In genomic region chr15:82047493-82048446, GRCh38 we compare ENCODE assay signal across 8 cellular contexts. TPM values are rescaled to one million over a fixed set of nuclear protein-coding genes. Genes with fewer than 3 reads are reported as not detected.
A peak's percentile ranks its signal among the peaks of the same experiment; 100 is the strongest.
DNase-seq lines count a peak whose midpoint lies in the region; ATAC-seq, FAIRE-seq and TF ChIP-seq lines count a peak whose summit lies in the region.

No MANE protein-coding gene starts in this region.

- TF ChIP-seq RAD21 in HepG2 (CRISPR knock-in tag; IDR thresholded peaks at IDR 0.05): no peak

- CTCF ChIA-PET in mammary epithelial cell (lab: Charles Lee; ENCODE audit: low non-redundant PET) (no interaction called here), HepG2 (lab: Yijun Ruan, JAX; ENCODE audit: low intra/inter-chr PET ratio, low total read pairs) (no interaction called here)

- H3K9ac ChIP-seq in mammary epithelial cell (ENCODE audit: insufficient read depth, low read length) (no peak overlapping the region), HepG2 (ENCODE audit: insufficient read depth, low read depth, low read length) (no peak overlapping the region)

- ATAC-seq in HepG2: no peak
- no peak for ATAC-seq in GM18867 (IDR thresholded peaks at IDR 0.05; ENCODE audit: unreplicated experiment)

- TF ChIP-seq POLR2A in HepG2 (IDR thresholded peaks at IDR 0.05; ENCODE audit: insufficient read depth in 1 of 2, low read depth in 2 of 2, low read length in 2 of 2): no peak

- H3K9me3 ChIP-seq in mammary epithelial cell (replicated peaks; ENCODE audit: insufficient read depth, low read length) (no peaks in the 10 kb centered on the region), HepG2 (ENCODE audit: low read length) (no peaks in the 10 kb centered on the region)

- H2AFZ ChIP-seq in mammary epithelial cell (ENCODE audit: low read depth, low read length) (peak overlapping the region; percentile 95), HepG2 (ENCODE audit: low read length) (no peak overlapping the region)

- 40% methylated on average over 25 of the region's 50 CpGs for WGBS in mammary epithelial cell (ENCODE audit: low coverage, missing lambda C conversion rate)
- WGBS in HepG2 (ENCODE audit: low lambda C conversion rate): 37% methylated on average over 32 of the region's 50 CpGs

- intact Hi-C loops in mammary epithelial cell (cut with micrococcal nuclease) (loop anchor here (1.0 to 10.0 kb wide), 4 partner anchors 103 to 633 kb away; no protein-coding TSS in a partner anchor), HepG2 (cut with micrococcal nuclease; ENCODE audit: unreplicated experiment) (loop anchor here (1.0 kb wide), 2 partner anchors 108 to 567 kb away; no protein-coding TSS in a partner anchor)

- H3K4me1 ChIP-seq in mammary epithelial cell (ENCODE audit: insufficient read depth, low read length) (peaks cover 11% of the 10 kb centered on the region), HepG2 (ENCODE audit: insufficient read depth, low read length) (peaks cover 8% of the 10 kb centered on the region; the same call in 1 of the 2 replicates)

- dilution Hi-C loops in mammary epithelial cell (cut with HindIII; ENCODE audit: low sequenced_read_pairs): no loop called here

- H4K20me1 ChIP-seq in mammary epithelial cell (ENCODE audit: insufficient read depth, low read length): no peaks in the 10 kb centered on the region
- no peaks in the 10 kb centered on the region for H4K20me1 ChIP-seq in HepG2 (ENCODE audit: insufficient read depth, low read length)

- TF ChIP-seq EP300 in HepG2 (IDR thresholded peaks at IDR 0.05; ENCODE audit: low read depth in 2 of 2, low read length in 2 of 2) (no peak), HepG2 (CRISPR knock-in tag; IDR thresholded peaks at IDR 0.05; ENCODE audit: borderline replicate concordance) (no peak)

- H3K4me2 ChIP-seq in mammary epithelial cell (ENCODE audit: insufficient read depth, low read depth, low read length): peak overlapping the region; percentile 93
- peak overlapping the region; percentile 92 for H3K4me2 ChIP-seq in HepG2 (ENCODE audit: low read depth, low read length)

- no peak for TF ChIP-seq CTCF in mammary epithelial cell (conservative IDR thresholded peaks at IDR 0.05 in 1 of 2, IDR thresholded peaks at IDR 0.05 in 1 of 2; ENCODE audit: extremely low read depth in 1 of 2, insufficient read depth in 1 of 2, low read depth in 1 of 2, low read length in 2 of 2)
- TF ChIP-seq CTCF in HepG2 (CRISPR knock-in tag; IDR thresholded peaks at IDR 0.05): no peak

- BruUV-seq in mammary epithelial cell (replicated peaks; lab: Mats Ljungman, UMichigan): no TSS peak
- no TSS peak for BruUV-seq in HepG2 (replicated peaks; lab: Mats Ljungman, UMichigan)

- H3K79me2 ChIP-seq in mammary epithelial cell (ENCODE audit: insufficient read depth, low read length) (no peaks in the 10 kb centered on the region), HepG2 (ENCODE audit: insufficient read depth, low read length) (no peaks in the 10 kb centered on the region)

- POLR2A ChIA-PET in HepG2 (lab: Yijun Ruan, JAX): interaction anchor here (1.6 kb wide), 1 partner anchor 15 kb away, joined by 3 read pairs; no protein-coding TSS in a partner anchor

- no peak overlapping the region for H3K27ac ChIP-seq in mammary epithelial cell (ENCODE audit: insufficient read depth, low read depth, low read length)
- no peak overlapping the region for H3K27ac ChIP-seq in HepG2 (ENCODE audit: extremely low read length, insufficient read depth, low read length)
- peak overlapping the region; percentile 67 for H3K27ac ChIP-seq in substantia nigra (ENCODE audit: low read depth, low read length, poor library complexity, severe bottlenecking)

- DNase-seq in DMS53 treated with DMSO at 0.1 percent for 48 hours (lab: John Stamatoyannopoulos, UW; ENCODE audit: unreplicated experiment) (peak; percentile 53), DMS53 (lab: John Stamatoyannopoulos, UW) (no peak), mammary epithelial cell (peak; percentile 30), HepG2 (ENCODE audit: low spot score) (no peak), substantia nigra (lab: John Stamatoyannopoulos, UW) (peak in 14 of 49 donors; percentile 9 to 63 (median 30))
- no peak for DNase-seq in Jurkat, Clone E6-1 (ENCODE audit: low read depth, low spot score)
- no peak for DNase-seq in stimulated activated CD4-positive, alpha-beta T cell treated with anti-CD3 and anti-CD28 coated beads, Interleukin-4, amount 100 ng/mL, for 1 hour

- H3K36me3 ChIP-seq in mammary epithelial cell (ENCODE audit: insufficient read depth, low read length): no peaks in the 10 kb centered on the region
- no peaks in the 10 kb centered on the region for H3K36me3 ChIP-seq in HepG2 (replicated peaks in 1 of 2; ENCODE audit: control insufficient read depth in 1 of 2, insufficient read depth in 2 of 2, low read length in 2 of 2)

- FAIRE-seq in HepG2 (lab: Jason Lieb, UNC): no peak

- H3K4me3 ChIP-seq in Jurkat, Clone E6-1 (ENCODE audit: low read length): peak overlapping the region; percentile 58
- H3K4me3 ChIP-seq in mammary epithelial cell (replicated peaks in 1 of 3; ENCODE audit: insufficient read depth in 1 of 3, low read depth in 2 of 3, low read length in 3 of 3): peak overlapping the region; percentile 47 to 73 (median 55)
- H3K4me3 ChIP-seq in HepG2 (replicated peaks in 1 of 3; ENCODE audit: insufficient read depth in 1 of 3, low read depth in 2 of 3, low read length in 3 of 3): peak overlapping the region; percentile 34 to 80 (median 52); a peak in 5 of 6 replicates

- in situ Hi-C loops in mammary epithelial cell (cut with MboI; ENCODE audit: low sequenced_read_pairs in 2 of 2): no loop called here
- in situ Hi-C loops in HepG2 (cut with HindIII; ENCODE audit: extremely low pct_ligation_motif_present, low pct_unique_long_range_greater_than_20kb): no loop called here

- H3K27me3 ChIP-seq in mammary epithelial cell (ENCODE audit: insufficient read depth, low read length): peaks cover under 1% of the 10 kb centered on the region
- H3K27me3 ChIP-seq in HepG2 (ENCODE audit: control insufficient read depth in 1 of 2, insufficient read depth in 2 of 2, low read length in 2 of 2): peaks cover 2 to 33% of the 10 kb centered on the region in 2 experiments; a peak in 4 of 5 replicates

TF ChIP-seq in HepG2, 621 proteins besides CTCF, POLR2A, EP300 and RAD21 (continues in another document):
- TF ChIP-seq SALL1 (CRISPR knock-in tag; IDR thresholded peaks at IDR 0.05) (0 out of 2 replicates have a peak, but pooled peaks have one; percentile 3), ZFP90 (CRISPR knock-in tag; IDR thresholded peaks at IDR 0.05; ENCODE audit: borderline replicate concordance) (no peak), ZNF772 (CRISPR knock-in tag; IDR thresholded peaks at IDR 0.05) (no peak), ZBTB33 (CRISPR knock-in tag; IDR thresholded peaks at IDR 0.05) (peak; percentile 4; the same call in 1 of the 2 replicates)

RNA-seq across cellular contexts. Expression of gene MEX3B, which starts 2.0 kb away (rescaled TPM):
- polyA plus RNA-seq in Jurkat, Clone E6-1 (2012; ENCODE audit: insufficient read depth, insufficient read length): 13.1 TPM
- total RNA-seq in mammary epithelial cell: 10 to 100 TPM in 1 of 2 donors, 1 to 10 TPM in 1; 1.8 to 10.8 TPM
- 0.73 TPM for polyA plus RNA-seq in mammary epithelial cell
- 1.2 TPM for polyA minus RNA-seq in mammary epithelial cell
- total RNA-seq in HepG2 (2016; rRNA removed; fragmentation: Illumina TruSeq; extraction: Trizol): 0.62 and 0.72 TPM in 2 replicates
- 0.35 and 0.40 TPM in 2 replicates for total RNA-seq in HepG2 (2016; cell fraction: cytosol; rRNA removed; fragmentation: Illumina TruSeq; extraction: Trizol; ENCODE audit: low read depth)
- 0.65 and 0.95 TPM in 2 replicates for total RNA-seq in HepG2 (2016; cell fraction: insoluble cytoplasmic fraction; rRNA removed; fragmentation: Illumina TruSeq; extraction: Trizol)
- total RNA-seq in HepG2 (2016; cell fraction: membrane; rRNA removed; fragmentation: Illumina TruSeq; extraction: Trizol): 0.68 and 0.86 TPM in 2 replicates
- 0.63 and 0.84 TPM in 2 replicates for total RNA-seq in HepG2 (2016; cell fraction: nucleus; rRNA removed; fragmentation: Illumina TruSeq; extraction: Trizol)
- polyA plus RNA-seq in HepG2 (2011; rRNA removed): 0.48 and 0.74 TPM in 2 replicates
- polyA plus RNA-seq in HepG2 (2011; cell fraction: cytosol; rRNA removed): 0.50 and 0.70 TPM in 2 replicates
- 2.1 and 2.7 TPM in 2 replicates for polyA plus RNA-seq in HepG2 (2011; cell fraction: nucleus; rRNA removed)
- polyA plus RNA-seq in HepG2 (2012): 0.20 and 1.0 TPM in 2 replicates
- 0.09 and 0.14 TPM in 2 replicates for polyA plus RNA-seq in HepG2 (2016; cell fraction: cytosol; fragmentation: Illumina TruSeq; extraction: Trizol; ENCODE audit: low read depth)
- 0.54 and 0.84 TPM in 2 replicates for polyA plus RNA-seq in HepG2 (2016; cell fraction: insoluble cytoplasmic fraction; fragmentation: Illumina TruSeq; extraction: Trizol; ENCODE audit: low read depth)
- 0.31 and 0.45 TPM in 2 replicates for polyA plus RNA-seq in HepG2 (2016; cell fraction: membrane; fragmentation: Illumina TruSeq; extraction: Trizol; ENCODE audit: low read depth)
- polyA plus RNA-seq in HepG2 (2016; cell fraction: nucleus; fragmentation: Illumina TruSeq; extraction: Trizol; ENCODE audit: insufficient read depth, low read depth): 1.2 and 1.6 TPM in 2 replicates
- 0.82 and 1.4 TPM in 2 replicates for polyA minus RNA-seq in HepG2 (2011; rRNA and poly(A)+ RNA removed; ENCODE audit: low replicate concordance)
- 0.99 and 1.1 TPM in 2 replicates for polyA minus RNA-seq in HepG2 (2011; cell fraction: cytosol; rRNA and poly(A)+ RNA removed)
- 0.52 and 0.62 TPM in 2 replicates for polyA minus RNA-seq in HepG2 (2011; cell fraction: nucleus; rRNA and poly(A)+ RNA removed)

Comparison
In these comparisons a context has a peak if more than half of its experiments do, and no peak if none do; other contexts are left out.
1. DNase-seq: peak in DMS53 treated with DMSO at 0.1 percent for 48 hours (single experiment) and mammary epithelial cell (single experiment); none in DMS53 (single experiment), Jurkat, Clone E6-1 (single experiment), HepG2 (single experiment) and stimulated activated CD4-positive, alpha-beta T cell treated with anti-CD3 and anti-CD28 coated beads, Interleukin-4, amount 100 ng/mL, for 1 hour (single experiment).
2. Peak in every context shown above with its lines, with median percentiles within 50 percentile points of each other: H3K4me3 ChIP-seq.